In genomic region chr11:115928811-115929210, GRCh38 we compare ENCODE assay signal across 22 cellular contexts.
"Had no signal": no experiment of that assay in that cellular context is flagged by ENCODE, and none has a peak within 500 bp of the region (broad histone marks: within the 10 kb centered on the region; RNA-seq: fewer than 3 reads in every experiment).

No MANE protein-coding gene starts in this region.

- H3K4me2 ChIP-seq: smooth muscle cell had no signal

- H3K4me3 ChIP-seq: left lung, lower lobe of right lung, ovary, right atrium auricular region, right lobe of liver, smooth muscle cell, suprapubic skin, thoracic aorta, tibial artery, upper lobe of right lung had no signal

- DNase-seq: hippocampal formation; kidney; left colon; left lung; lower lobe of right lung; mammary epithelial cell; mesendoderm; naive B cell; ovary; right lobe of liver; stimulated activated CD4-positive, alpha-beta T cell treated with anti-CD3 and anti-CD28 coated beads, Interleukin-2, amount 100 ng/mL, for 24 hours; stimulated activated CD4-positive, alpha-beta T cell treated with anti-CD3 and anti-CD28 coated beads, Interleukin-4, amount 100 ng/mL, for 1 hour; stimulated activated naive CD4-positive, alpha-beta T cell; tibial artery; trophoblast cell; upper lobe of right lung had no signal

- H3K27me3 ChIP-seq: left lung, ovary, right atrium auricular region, right lobe of liver, suprapubic skin, upper lobe of right lung had no signal

- H3K36me3 ChIP-seq: left lung, lower lobe of right lung, ovary, right atrium auricular region, right lobe of liver, suprapubic skin, thoracic aorta, tibial artery, upper lobe of right lung had no signal

- H3K4me1 ChIP-seq: right lobe of liver, tibial artery had no signal

- H3K27ac ChIP-seq: left lung, lower lobe of right lung, ovary, right atrium auricular region, right lobe of liver, suprapubic skin, thoracic aorta, tibial artery, upper lobe of right lung had no signal

- ATAC-seq: left colon; left lung; lower lobe of right lung; natural killer cell treated with Interleukin-12 subunit alpha and Interleukin-12 subunit beta and Interleukin-15 and Interleukin-18, amount 100 ng/mL, for 72 hours; upper lobe of right lung had no signal

- FAIRE-seq: islet of Langerhans, kidney had no signal

- H3K9me3 ChIP-seq: left lung, lower lobe of right lung, ovary, right atrium auricular region, right lobe of liver, suprapubic skin, thoracic aorta, tibial artery, upper lobe of right lung had no signal
